8 cellular contexts compared by ENCODE assay signal in the genomic region with DNA sequence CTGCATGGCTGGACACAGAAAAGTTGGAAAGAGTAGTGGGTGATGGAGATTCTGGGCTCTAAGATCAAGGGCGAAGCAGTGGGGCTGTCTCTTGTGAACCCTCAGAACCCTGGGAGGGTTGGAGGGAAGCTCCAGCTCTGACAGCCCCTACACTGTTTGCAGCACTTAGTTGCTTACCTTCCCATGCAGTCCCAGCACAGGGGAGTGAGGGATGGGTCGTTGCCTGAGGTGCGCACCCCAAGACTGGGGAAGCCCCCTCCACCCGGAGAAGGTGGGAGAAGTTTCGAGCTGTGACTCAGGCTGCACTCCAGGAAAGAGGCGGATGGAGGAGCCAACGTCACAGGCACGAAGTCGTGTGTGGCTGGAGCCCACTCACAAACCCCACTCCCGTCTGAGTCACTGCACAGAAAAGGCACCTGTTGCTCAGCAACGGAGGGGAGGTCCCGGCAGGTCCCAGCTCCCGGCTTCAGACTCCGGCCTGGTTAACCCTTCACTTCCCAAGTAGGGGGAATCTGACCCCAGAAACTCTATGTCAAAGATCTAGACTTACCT.
DNase-seq lines count a peak whose midpoint lies in the region; ATAC-seq, FAIRE-seq and TF ChIP-seq lines count a peak whose summit lies in the region.

No MANE protein-coding gene starts in this region.

- H3K9me3 ChIP-seq in RWPE2 (ENCODE audit: severe bottlenecking) (peaks cover 5% of the 10 kb centered on the region), pancreas (no peaks in the 10 kb centered on the region)

- peak; percentile 86 for ATAC-seq in RWPE2 (ENCODE audit: low read depth)
- ATAC-seq in pancreas, result peak in 3 of 4 donors; percentile 45 to 85 (median 82)
- no peak for ATAC-seq in HG03571 (IDR thresholded peaks at IDR 0.05; ENCODE audit: unreplicated experiment)

- peaks cover 19% of the 10 kb centered on the region for H3K4me1 ChIP-seq in RWPE2 (ENCODE audit: insufficient read depth, poor library complexity, severe bottlenecking)
- no peaks in the 10 kb centered on the region for H3K4me1 ChIP-seq in pancreas

- FAIRE-seq in pancreas (lab: Jason Lieb, UNC), result no peak

- 2 to 3% methylated on average over 14 of the region's 14 CpGs for WGBS in pancreas, 2 donors

- H3K27me3 ChIP-seq in RWPE2 (ENCODE audit: insufficient read depth, poor library complexity, severe bottlenecking) (no peaks in the 10 kb centered on the region), pancreas (peaks cover 0 to 11% (median 0%) of the 10 kb centered on the region in 4 donors)

- intact Hi-C loops in pancreas (cut with DNase I), result no loop called here

- TF ChIP-seq CTCF in RWPE2 (IDR thresholded peaks at IDR 0.05; ENCODE audit: poor library complexity, severe bottlenecking) (peak; percentile 7), choroid plexus epithelial cell (conservative IDR thresholded peaks at IDR 0.05; ENCODE audit: low read depth, low read length) (no peak), pancreas (IDR thresholded peaks at IDR 0.05) (no peak)

- peak overlapping the region; percentile 76 for H3K27ac ChIP-seq in RWPE2 (ENCODE audit: poor library complexity, severe bottlenecking)
- peak overlapping the region in 1 of 4 donors; percentile 22 for H3K27ac ChIP-seq in pancreas

- H3K4me3 ChIP-seq in RWPE2 (ENCODE audit: severe bottlenecking) (no peak overlapping the region), choroid plexus epithelial cell (ENCODE audit: low read depth, low read length) (no peak overlapping the region), pancreas (no peak overlapping the region)

- in situ Hi-C loops in Caki2 (cut with HindIII; ENCODE audit: low pct_unique_long_range_greater_than_20kb, low sequenced_read_pairs), result no loop called here

- peak; percentile 73 for DNase-seq in Caki2 (ENCODE audit: low read depth)
- peak; percentile 85 for DNase-seq in RWPE2 (ENCODE audit: low spot score)
- peak; percentile 22 for DNase-seq in choroid plexus epithelial cell (ENCODE audit: low read depth)
- DNase-seq in pancreas, result no peak
- no peak for DNase-seq in NCI-H526 (lab: John Stamatoyannopoulos, UW)
- DNase-seq in midbrain (lab: John Stamatoyannopoulos, UW), result no peak
- DNase-seq in effector CD4-positive, alpha-beta T cell, result no peak

- H3K36me3 ChIP-seq in RWPE2 (ENCODE audit: low read depth), result no peaks in the 10 kb centered on the region
- no peaks in the 10 kb centered on the region for H3K36me3 ChIP-seq in pancreas

Comparison
In these comparisons a context has a peak if more than half of its experiments do, and no peak if none do; other contexts are left out.
1. DNase-seq: peak in Caki2 (single experiment), RWPE2 (single experiment) and choroid plexus epithelial cell (single experiment); none in pancreas (0 of 6), NCI-H526 (0 of 2), midbrain (single experiment) and effector CD4-positive, alpha-beta T cell (single experiment).